8 cellular contexts compared by ENCODE assay signal in genomic region chr16:2884041-2884451, GRCh38. TPM values are rescaled to one million over a fixed set of nuclear protein-coding genes. Genes with fewer than 3 reads are reported as not detected.
DNase-seq lines count a peak whose midpoint lies in the region; ATAC-seq and TF ChIP-seq lines count a peak whose summit lies in the region.

No MANE protein-coding gene starts in this region.

- H3K4me2 ChIP-seq in mammary epithelial cell (ENCODE audit: insufficient read depth, low read depth, low read length), result peak overlapping the region; percentile 87

- dilution Hi-C loops in mammary epithelial cell (cut with HindIII; ENCODE audit: low sequenced_read_pairs), result loop anchor here (5.0 kb wide), 2 partner anchors 43 to 112 kb away; no protein-coding TSS in a partner anchor

- TF ChIP-seq CTCF in AG04449 (IDR thresholded peaks at IDR 0.05; ENCODE audit: insufficient read depth, low read length, missing control alignments) (no peak), mammary epithelial cell (conservative IDR thresholded peaks at IDR 0.05 in 1 of 2, IDR thresholded peaks at IDR 0.05 in 1 of 2; ENCODE audit: extremely low read depth in 1 of 2, insufficient read depth in 1 of 2, low read depth in 1 of 2, low read length in 2 of 2) (no peak), GM20000 (IDR thresholded peaks at IDR 0.05; ENCODE audit: extremely low read depth, missing control alignments) (no peak)

- H3K4me1 ChIP-seq in mammary epithelial cell (ENCODE audit: insufficient read depth, low read length), result peaks cover 8% of the 10 kb centered on the region

- peaks cover 12% of the 10 kb centered on the region for H3K79me2 ChIP-seq in mammary epithelial cell (ENCODE audit: insufficient read depth, low read length)

- no peaks in the 10 kb centered on the region for H3K27me3 Mint-ChIP-seq in IgD-negative memory B cell
- H3K27me3 Mint-ChIP-seq in naive B cell, result no peaks in the 10 kb centered on the region

- no peak for ATAC-seq in naive B cell (ENCODE audit: low read depth in 2 of 2)

- 55% methylated on average over 14 of the region's 18 CpGs for WGBS in mammary epithelial cell (ENCODE audit: low coverage, missing lambda C conversion rate)

- H3K36me3 ChIP-seq in mammary epithelial cell (ENCODE audit: insufficient read depth, low read length), result no peaks in the 10 kb centered on the region

- peaks cover 1 to 13% (median 12%) of the 10 kb centered on the region in 3 donors for H3K4me1 Mint-ChIP-seq in IgD-negative memory B cell
- peaks cover 9 to 17% (median 16%) of the 10 kb centered on the region in 3 donors for H3K4me1 Mint-ChIP-seq in naive B cell

- no TSS peak for BruUV-seq in mammary epithelial cell (replicated peaks; lab: Mats Ljungman, UMichigan)

- H3K4me3 Mint-ChIP-seq in IgD-negative memory B cell (peak overlapping the region; percentile 81 to 93 (median 86)), naive B cell (peak overlapping the region; percentile 82 to 97 (median 92))

- H3K9ac ChIP-seq in mammary epithelial cell (ENCODE audit: insufficient read depth, low read length), result peak overlapping the region; percentile 76

- intact Hi-C loops in mammary epithelial cell (cut with micrococcal nuclease), result no loop called here

- H3K27ac Mint-ChIP-seq in IgD-negative memory B cell (peak overlapping the region in 2 of 3 donors; percentile 57 to 59), naive B cell (peak overlapping the region in 4 of 6 donors; percentile 69 to 90 (median 86))

- no peaks in the 10 kb centered on the region for H3K27me3 ChIP-seq in mammary epithelial cell (ENCODE audit: insufficient read depth, low read length)

- POLR2A ChIA-PET in AG04449 (lab: Yijun Ruan, JAX), result interaction anchor here (1.5 to 2.3 kb wide), 2 partner anchors 20 to 28 kb away, joined by 4 to 14 read pairs; partner anchors contain the start of gene FLYWCH1

- peak overlapping the region; percentile 97 for H2AFZ ChIP-seq in mammary epithelial cell (ENCODE audit: low read depth, low read length)

- H3K9me3 Mint-ChIP-seq in IgD-negative memory B cell, result peaks cover 0 to 3% (median 2%) of the 10 kb centered on the region in 3 donors
- peaks cover 0 to 4% (median 0%) of the 10 kb centered on the region in 7 donors for H3K9me3 Mint-ChIP-seq in naive B cell

- H4K20me1 ChIP-seq in mammary epithelial cell (ENCODE audit: insufficient read depth, low read length), result no peaks in the 10 kb centered on the region

- DNase-seq in AG04449 (ENCODE audit: low read depth, low spot score) (no peak), mammary epithelial cell (no peak), naive B cell (no peak), RPMI8226 (no peak), GM20000 (ENCODE audit: low spot score) (no peak), NCI-H510A treated with DMSO at 0.1 percent for 48 hours (lab: John Stamatoyannopoulos, UW) (no peak), HT-29 (ENCODE audit: low spot score) (no peak)

- CTCF ChIA-PET in AG04449 (lab: Yijun Ruan, JAX) (interaction anchor here (1.0 to 22.9 kb wide), 7 partner anchors 9 to 44 kb away, joined by 3 to 396 read pairs (median 4); no protein-coding TSS in a partner anchor), mammary epithelial cell (lab: Charles Lee; ENCODE audit: low non-redundant PET) (interaction anchor here (0.5 to 0.6 kb wide), 2 partner anchors 86 to 295 kb away, joined by 3 to 9 read pairs; no protein-coding TSS in a partner anchor)

- in situ Hi-C loops in mammary epithelial cell (cut with MboI; ENCODE audit: low sequenced_read_pairs in 2 of 2), result loop anchor here in 1 of 2 donors (5.0 kb wide), 1 partner anchor 33 kb away; no protein-coding TSS in a partner anchor

- H3K36me3 Mint-ChIP-seq in IgD-negative memory B cell, result no peaks in the 10 kb centered on the region
- H3K36me3 Mint-ChIP-seq in naive B cell, result no peaks in the 10 kb centered on the region

- H3K4me3 ChIP-seq in AG04449 (ENCODE audit: low read depth, low read length), result peak overlapping the region; percentile 83
- peak overlapping the region; percentile 66 to 93 (median 70) for H3K4me3 ChIP-seq in mammary epithelial cell (replicated peaks in 1 of 3; ENCODE audit: insufficient read depth in 1 of 3, low read depth in 2 of 3, low read length in 3 of 3)

- H3K9me3 ChIP-seq in mammary epithelial cell (replicated peaks; ENCODE audit: insufficient read depth, low read length), result no peaks in the 10 kb centered on the region

- H3K27ac ChIP-seq in mammary epithelial cell (ENCODE audit: insufficient read depth, low read depth, low read length), result no peak overlapping the region

RNA-seq across cellular contexts. Expression of gene FLYWCH2, which starts 1.0 kb away (rescaled TPM):
- polyA plus RNA-seq in IgD-negative memory B cell (20.8 TPM), mammary epithelial cell (18.4 TPM), naive B cell (ENCODE audit: low read depth in 6 of 6) (10 to 100 TPM; 15.6 to 22.6 (median 18.9) TPM)
- 10 to 100 TPM; 20.2 to 38.3 TPM for total RNA-seq in mammary epithelial cell
- 2.3 TPM for polyA minus RNA-seq in mammary epithelial cell
- 47.4 and 52.2 TPM in 2 replicates for total RNA-seq in HT-29 (2014; rRNA removed; shearing (Covaris generic))

RNA-seq across cellular contexts. Expression of gene PRSS22, which starts 26.1 kb away (rescaled TPM):
- polyA plus RNA-seq in IgD-negative memory B cell, result not detected
- total RNA-seq in mammary epithelial cell, result 10 to 100 TPM in 1 of 2 donors, 1 to 10 TPM in 1; 3.1 to 12.3 TPM
- polyA plus RNA-seq in mammary epithelial cell, result 3.6 TPM
- polyA minus RNA-seq in mammary epithelial cell, result 19.5 TPM
- polyA plus RNA-seq in naive B cell (ENCODE audit: low read depth in 6 of 6), result not detected
- total RNA-seq in HT-29 (2014; rRNA removed; shearing (Covaris generic)), result 97.1 and 114 TPM in 2 replicates

RNA-seq across cellular contexts. Expression of gene FLYWCH1, which starts 27.7 kb away (rescaled TPM):
- polyA plus RNA-seq in IgD-negative memory B cell, result 14.8 TPM
- 10 to 100 TPM; 53.2 to 56.1 TPM for total RNA-seq in mammary epithelial cell
- 22.3 TPM for polyA plus RNA-seq in mammary epithelial cell
- 10.5 TPM for polyA minus RNA-seq in mammary epithelial cell
- polyA plus RNA-seq in naive B cell (ENCODE audit: low read depth in 6 of 6), result 10 to 100 TPM in 3 of 6 donors, 1 to 10 TPM in 3; 6.3 to 13.4 (median 9.5) TPM
- total RNA-seq in HT-29 (2014; rRNA removed; shearing (Covaris generic)), result 25.8 and 30.1 TPM in 2 replicates

RNA-seq across cellular contexts. Expression of gene ZG16B, which starts 53.9 kb away (rescaled TPM):
- polyA plus RNA-seq in IgD-negative memory B cell (not detected), mammary epithelial cell (0.42 TPM), naive B cell (ENCODE audit: low read depth in 6 of 6) (not detected)
- total RNA-seq in mammary epithelial cell, result 1 to 10 TPM in 1 of 2 donors, not detected in 1; 2.7 TPM
- polyA minus RNA-seq in mammary epithelial cell, result not detected
- 16.1 and 23.3 TPM in 2 replicates for total RNA-seq in HT-29 (2014; rRNA removed; shearing (Covaris generic))
